ENCODE assay signal across 1 cellular context in the genomic region with DNA sequence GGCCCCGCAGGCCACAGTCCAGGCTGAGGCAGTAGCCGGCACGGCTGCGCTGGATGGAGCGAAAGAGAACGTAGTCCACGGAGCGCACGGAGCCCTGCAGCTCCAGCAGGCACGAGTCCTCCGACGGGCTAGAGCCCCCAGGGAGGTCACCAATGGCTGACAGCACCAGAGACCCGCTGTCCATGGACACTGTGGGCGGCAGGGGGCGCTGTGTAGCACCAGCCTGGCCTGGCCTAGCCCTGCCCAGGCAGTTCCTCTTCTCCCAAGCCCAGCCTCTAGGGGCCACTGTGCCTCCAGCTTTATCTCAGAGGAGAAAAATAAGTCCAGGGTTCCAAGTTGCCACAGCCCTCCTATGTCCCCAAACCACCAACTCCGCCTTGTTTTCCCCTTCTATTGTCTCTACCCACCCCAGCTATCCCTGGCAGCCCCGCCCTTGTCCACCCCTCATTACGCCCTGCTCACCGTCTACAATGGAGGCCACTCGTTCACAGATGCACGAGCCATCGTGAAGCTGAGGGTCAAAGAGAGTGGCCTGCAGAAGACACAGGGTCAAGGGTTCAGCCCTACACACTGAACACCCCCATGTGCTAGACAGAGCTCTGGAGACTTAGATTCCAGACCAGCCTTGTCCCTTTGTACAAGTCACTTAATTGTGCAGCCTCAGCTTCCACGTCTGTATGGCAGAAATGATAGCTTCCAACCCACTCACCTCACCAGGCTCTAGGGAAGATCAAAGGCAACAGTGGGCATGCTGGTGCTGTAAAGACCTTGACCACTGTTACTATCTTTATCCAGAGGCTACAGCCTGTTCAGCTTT.
A peak's percentile ranks its signal among the peaks of the same experiment; 100 is the strongest.
TF ChIP-seq lines count a peak whose summit lies in the region.

No MANE protein-coding gene starts in this region.

TF ChIP-seq in HepG2, 621 proteins besides CTCF, POLR2A, EP300 and RAD21 (continued from another document and continues in another):
- TF ChIP-seq ZNF850 (CRISPR knock-in tag; conservative IDR thresholded peaks at IDR 0.05) (no peak), PAXIP1 (CRISPR knock-in tag; conservative IDR thresholded peaks at IDR 0.05) (peak; percentile 47), ZNF296 (CRISPR knock-in tag; conservative IDR thresholded peaks at IDR 0.05) (0 out of 2 replicates have a peak, but pooled peaks have one; percentile 42), TAF15 (IDR thresholded peaks at IDR 0.05; ENCODE audit: low read depth, low read length, poor library complexity, severe bottlenecking) (peak; percentile 48), PHF8 (CRISPR knock-in tag; IDR thresholded peaks at IDR 0.05) (peak; percentile 43; the same call in 1 of the 2 replicates), HMGA1 (CRISPR knock-in tag; conservative IDR thresholded peaks at IDR 0.05) (no peak), MED8 (CRISPR knock-in tag; IDR thresholded peaks at IDR 0.05; ENCODE audit: insufficient replicate concordance) (no peak), ZNF235 (CRISPR knock-in tag; IDR thresholded peaks at IDR 0.05; ENCODE audit: borderline replicate concordance) (peak; percentile 74; the same call in 1 of the 2 replicates), MIER3 (CRISPR knock-in tag; IDR thresholded peaks at IDR 0.05; ENCODE audit: borderline replicate concordance) (no peak), YEATS4 (CRISPR knock-in tag; IDR thresholded peaks at IDR 0.05; ENCODE audit: borderline replicate concordance) (peak; percentile 56; the same call in 1 of the 2 replicates), IRF9 (CRISPR knock-in tag; IDR thresholded peaks at IDR 0.05; ENCODE audit: borderline replicate concordance) (peak; percentile 52; the same call in 1 of the 2 replicates), ZNF121 (CRISPR knock-in tag; IDR thresholded peaks at IDR 0.05) (peak; percentile 83), TEAD3 (CRISPR knock-in tag; optimal IDR thresholded peaks at IDR 0.05; ENCODE audit: borderline replicate concordance) (peak; percentile 22), ZSCAN21 (CRISPR knock-in tag; IDR thresholded peaks at IDR 0.05; ENCODE audit: borderline replicate concordance) (peak; percentile 47; the same call in 1 of the 2 replicates), CHCHD3 (CRISPR knock-in tag; IDR thresholded peaks at IDR 0.05) (0 out of 2 replicates have a peak, but pooled peaks have one; percentile 34), PCBP1 (IDR thresholded peaks at IDR 0.05; ENCODE audit: borderline replicate concordance, low read depth, low read length) (no peak), ZNF557 (CRISPR knock-in tag; IDR thresholded peaks at IDR 0.05) (0 out of 2 replicates have a peak, but pooled peaks have one; percentile 28), TFDP1 (CRISPR knock-in tag; IDR thresholded peaks at IDR 0.05; ENCODE audit: borderline replicate concordance) (peak; percentile 2; the same call in 1 of the 2 replicates), ZBTB44 (CRISPR knock-in tag; IDR thresholded peaks at IDR 0.05) (no peak), ZFX (CRISPR knock-in tag; IDR thresholded peaks at IDR 0.05; ENCODE audit: low read depth) (peak; percentile 74; the same call in 1 of the 2 replicates), FOSL2 (CRISPR knock-in tag; IDR thresholded peaks at IDR 0.05) (0 out of 2 replicates have a peak, but pooled peaks have one; percentile 37), SMAD1 (CRISPR knock-in tag; IDR thresholded peaks at IDR 0.05; ENCODE audit: borderline replicate concordance, low read depth) (0 out of 2 replicates have a peak, but pooled peaks have one; percentile 46), ZSCAN9 (CRISPR knock-in tag; IDR thresholded peaks at IDR 0.05; ENCODE audit: borderline replicate concordance) (0 out of 2 replicates have a peak, but pooled peaks have one; percentile 25), HOXA3 (CRISPR knock-in tag; IDR thresholded peaks at IDR 0.05) (peak; percentile 79), CREBL2 (CRISPR knock-in tag; IDR thresholded peaks at IDR 0.05; ENCODE audit: borderline replicate concordance) (no peak), ZNF503 (CRISPR knock-in tag; IDR thresholded peaks at IDR 0.05) (0 out of 2 replicates have a peak, but pooled peaks have one; percentile 17), MYNN (CRISPR knock-in tag; IDR thresholded peaks at IDR 0.05; ENCODE audit: low read depth) (0 out of 2 replicates have a peak, but pooled peaks have one; percentile 21), NR3C1 (CRISPR knock-in tag; IDR thresholded peaks at IDR 0.05) (no peak), FOXJ3 (CRISPR knock-in tag; IDR thresholded peaks at IDR 0.05; ENCODE audit: borderline replicate concordance) (0 out of 2 replicates have a peak, but pooled peaks have one; percentile 44), BORCS8-MEF2B (CRISPR knock-in tag; IDR thresholded peaks at IDR 0.05) (peak; percentile 49; the same call in 1 of the 2 replicates), KLF13 (CRISPR knock-in tag; IDR thresholded peaks at IDR 0.05) (no peak)
- TF ChIP-seq, protein P1, sequence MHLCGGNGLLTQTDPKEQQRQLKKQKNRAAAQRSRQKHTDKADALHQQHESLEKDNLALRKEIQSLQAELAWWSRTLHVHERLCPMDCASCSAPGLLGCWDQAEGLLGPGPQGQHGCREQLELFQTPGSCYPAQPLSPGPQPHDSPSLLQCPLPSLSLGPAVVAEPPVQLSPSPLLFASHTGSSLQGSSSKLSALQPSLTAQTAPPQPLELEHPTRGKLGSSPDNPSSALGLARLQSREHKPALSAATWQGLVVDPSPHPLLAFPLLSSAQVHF (CRISPR knock-in tag; IDR thresholded peaks at IDR 0.05) = no peak
- TF ChIP-seq, protein P2, sequence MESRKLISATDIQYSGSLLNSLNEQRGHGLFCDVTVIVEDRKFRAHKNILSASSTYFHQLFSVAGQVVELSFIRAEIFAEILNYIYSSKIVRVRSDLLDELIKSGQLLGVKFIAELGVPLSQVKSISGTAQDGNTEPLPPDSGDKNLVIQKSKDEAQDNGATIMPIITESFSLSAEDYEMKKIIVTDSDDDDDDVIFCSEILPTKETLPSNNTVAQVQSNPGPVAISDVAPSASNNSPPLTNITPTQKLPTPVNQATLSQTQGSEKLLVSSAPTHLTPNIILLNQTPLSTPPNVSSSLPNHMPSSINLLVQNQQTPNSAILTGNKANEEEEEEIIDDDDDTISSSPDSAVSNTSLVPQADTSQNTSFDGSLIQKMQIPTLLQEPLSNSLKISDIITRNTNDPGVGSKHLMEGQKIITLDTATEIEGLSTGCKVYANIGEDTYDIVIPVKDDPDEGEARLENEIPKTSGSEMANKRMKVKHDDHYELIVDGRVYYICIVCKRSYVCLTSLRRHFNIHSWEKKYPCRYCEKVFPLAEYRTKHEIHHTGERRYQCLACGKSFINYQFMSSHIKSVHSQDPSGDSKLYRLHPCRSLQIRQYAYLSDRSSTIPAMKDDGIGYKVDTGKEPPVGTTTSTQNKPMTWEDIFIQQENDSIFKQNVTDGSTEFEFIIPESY (CRISPR knock-in tag; IDR thresholded peaks at IDR 0.05) = peak; percentile 70
- TF ChIP-seq, protein P3, sequence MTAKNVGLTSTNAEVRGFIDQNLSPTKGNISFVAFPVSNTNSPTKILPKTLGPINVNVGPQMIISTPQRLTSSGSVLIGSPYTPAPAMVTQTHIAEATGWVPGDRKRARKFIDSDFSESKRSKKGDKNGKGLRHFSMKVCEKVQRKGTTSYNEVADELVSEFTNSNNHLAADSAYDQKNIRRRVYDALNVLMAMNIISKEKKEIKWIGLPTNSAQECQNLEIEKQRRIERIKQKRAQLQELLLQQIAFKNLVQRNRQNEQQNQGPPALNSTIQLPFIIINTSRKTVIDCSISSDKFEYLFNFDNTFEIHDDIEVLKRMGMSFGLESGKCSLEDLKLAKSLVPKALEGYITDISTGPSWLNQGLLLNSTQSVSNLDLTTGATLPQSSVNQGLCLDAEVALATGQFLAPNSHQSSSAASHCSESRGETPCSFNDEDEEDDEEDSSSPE (CRISPR knock-in tag; IDR thresholded peaks at IDR 0.05) = peak; percentile 7; the same call in 1 of the 2 replicates
- TF ChIP-seq, protein P4, sequence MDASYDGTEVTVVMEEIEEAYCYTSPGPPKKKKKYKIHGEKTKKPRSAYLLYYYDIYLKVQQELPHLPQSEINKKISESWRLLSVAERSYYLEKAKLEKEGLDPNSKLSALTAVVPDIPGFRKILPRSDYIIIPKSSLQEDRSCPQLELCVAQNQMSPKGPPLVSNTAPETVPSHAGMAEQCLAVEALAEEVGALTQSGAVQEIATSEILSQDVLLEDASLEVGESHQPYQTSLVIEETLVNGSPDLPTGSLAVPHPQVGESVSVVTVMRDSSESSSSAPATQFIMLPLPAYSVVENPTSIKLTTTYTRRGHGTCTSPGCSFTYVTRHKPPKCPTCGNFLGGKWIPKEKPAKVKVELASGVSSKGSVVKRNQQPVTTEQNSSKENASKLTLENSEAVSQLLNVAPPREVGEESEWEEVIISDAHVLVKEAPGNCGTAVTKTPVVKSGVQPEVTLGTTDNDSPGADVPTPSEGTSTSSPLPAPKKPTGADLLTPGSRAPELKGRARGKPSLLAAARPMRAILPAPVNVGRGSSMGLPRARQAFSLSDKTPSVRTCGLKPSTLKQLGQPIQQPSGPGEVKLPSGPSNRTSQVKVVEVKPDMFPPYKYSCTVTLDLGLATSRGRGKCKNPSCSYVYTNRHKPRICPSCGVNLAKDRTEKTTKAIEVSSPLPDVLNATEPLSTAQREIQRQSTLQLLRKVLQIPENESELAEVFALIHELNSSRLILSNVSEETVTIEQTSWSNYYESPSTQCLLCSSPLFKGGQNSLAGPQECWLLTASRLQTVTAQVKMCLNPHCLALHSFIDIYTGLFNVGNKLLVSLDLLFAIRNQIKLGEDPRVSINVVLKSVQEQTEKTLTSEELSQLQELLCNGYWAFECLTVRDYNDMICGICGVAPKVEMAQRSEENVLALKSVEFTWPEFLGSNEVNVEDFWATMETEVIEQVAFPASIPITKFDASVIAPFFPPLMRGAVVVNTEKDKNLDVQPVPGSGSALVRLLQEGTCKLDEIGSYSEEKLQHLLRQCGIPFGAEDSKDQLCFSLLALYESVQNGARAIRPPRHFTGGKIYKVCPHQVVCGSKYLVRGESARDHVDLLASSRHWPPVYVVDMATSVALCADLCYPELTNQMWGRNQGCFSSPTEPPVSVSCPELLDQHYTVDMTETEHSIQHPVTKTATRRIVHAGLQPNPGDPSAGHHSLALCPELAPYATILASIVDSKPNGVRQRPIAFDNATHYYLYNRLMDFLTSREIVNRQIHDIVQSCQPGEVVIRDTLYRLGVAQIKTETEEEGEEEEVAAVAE (CRISPR knock-in tag; IDR thresholded peaks at IDR 0.05; ENCODE audit: borderline replicate concordance) = peak; percentile 20; the same call in 1 of the 2 replicates
